ENCODE assay signal across 8 cellular contexts in genomic region chr19:1873524-1874473, GRCh38. TPM values are rescaled to one million over a fixed set of nuclear protein-coding genes. Genes with fewer than 3 reads are reported as not detected.
A peak's percentile ranks its signal among the peaks of the same experiment; 100 is the strongest.
DNase-seq lines count a peak whose midpoint lies in the region; ATAC-seq, FAIRE-seq and TF ChIP-seq lines count a peak whose summit lies in the region.

No MANE protein-coding gene starts in this region.

- CTCF ChIA-PET in activated CD4-positive, alpha-beta T cell treated with anti-CD3 and anti-CD28 coated beads for 36 hours (lab: Charles Lee), result interaction anchor here (0.8 kb wide), 1 partner anchor 687 kb away, joined by 4 read pairs; no protein-coding TSS in a partner anchor

- H3K27ac ChIP-seq in kidney (ENCODE audit: low read depth in 2 of 2, low read length in 2 of 2), result peak overlapping the region; percentile 4 to 57
- H3K27ac ChIP-seq in thymus (ENCODE audit: low read depth), result peak overlapping the region; percentile 42
- H3K27ac ChIP-seq in WERI-Rb-1, result no peak overlapping the region

- peaks cover 13 to 28% of the 10 kb centered on the region in 2 donors for H3K4me1 ChIP-seq in kidney (ENCODE audit: control insufficient read depth in 1 of 2, insufficient read depth in 1 of 2, low read depth in 1 of 2, low read length in 2 of 2)
- H3K4me1 ChIP-seq in thymus (ENCODE audit: control insufficient read depth, insufficient read depth, low read length), result peaks cover 18% of the 10 kb centered on the region

- H3K9me3 ChIP-seq in kidney (ENCODE audit: control insufficient read depth in 1 of 2, low read length in 2 of 2) (no peaks in the 10 kb centered on the region), thymus (ENCODE audit: control insufficient read depth) (no peaks in the 10 kb centered on the region), WERI-Rb-1 (ENCODE audit: severe bottlenecking) (no peaks in the 10 kb centered on the region)

- intact Hi-C loops in activated CD4-positive, alpha-beta T cell treated with anti-CD3 and anti-CD28 coated beads for 36 hours (cut with DNase I, micrococcal nuclease), result no loop called here
- intact Hi-C loops in kidney (cut with DNase I), result no loop called here

- DNase-seq in activated CD4-positive, alpha-beta T cell treated with anti-CD3 and anti-CD28 coated beads for 36 hours, result no peak
- DNase-seq in activated CD4-positive, alpha-beta T cell treated with anti-CD3 and anti-CD28 coated beads, Interleukin-2, amount 50 U/mL, for 1 hour, result no peak
- DNase-seq in activated naive CD8-positive, alpha-beta T cell treated with anti-CD3 and anti-CD28 coated beads, Interleukin-2, amount 50 U/mL, for 24 hours, result no peak
- DNase-seq in kidney (no peak), HPDE6-E6E7 (ENCODE audit: extremely low spot score) (no peak), WERI-Rb-1 (no peak)

- H3K9ac ChIP-seq in kidney (ENCODE audit: low read length in 2 of 2), result peak overlapping the region in 1 of 2 donors; percentile 61

- POLR2A ChIA-PET in activated CD4-positive, alpha-beta T cell treated with anti-CD3 and anti-CD28 coated beads for 36 hours (lab: Charles Lee), result no interaction called here

- peak overlapping the region; percentile 97 for H3K27ac Mint-ChIP-seq in activated CD4-positive, alpha-beta T cell treated with anti-CD3 and anti-CD28 coated beads for 36 hours
- peak overlapping the region; percentile 95 for H3K27ac Mint-ChIP-seq in activated naive CD8-positive, alpha-beta T cell treated with anti-CD3 and anti-CD28 coated beads, Interleukin-2, amount 50 U/mL, for 24 hours

- no peak for FAIRE-seq in kidney (lab: Jason Lieb, UNC)

- H3K27me3 Mint-ChIP-seq in activated CD4-positive, alpha-beta T cell treated with anti-CD3 and anti-CD28 coated beads for 36 hours, result no peaks in the 10 kb centered on the region
- H3K27me3 Mint-ChIP-seq in activated naive CD8-positive, alpha-beta T cell treated with anti-CD3 and anti-CD28 coated beads, Interleukin-2, amount 50 U/mL, for 24 hours, result no peaks in the 10 kb centered on the region

- no peaks in the 10 kb centered on the region for H3K9me3 Mint-ChIP-seq in activated CD4-positive, alpha-beta T cell treated with anti-CD3 and anti-CD28 coated beads for 36 hours (ENCODE audit: low read depth)
- H3K9me3 Mint-ChIP-seq in activated naive CD8-positive, alpha-beta T cell treated with anti-CD3 and anti-CD28 coated beads, Interleukin-2, amount 50 U/mL, for 24 hours, result no peaks in the 10 kb centered on the region

- TF ChIP-seq CTCF in kidney (IDR thresholded peaks at IDR 0.05; ENCODE audit: borderline replicate concordance, extremely low read depth, insufficient read depth) (no peak), WERI-Rb-1 (IDR thresholded peaks at IDR 0.05; ENCODE audit: low read depth, low read length) (no peak)

- ATAC-seq in activated CD4-positive, alpha-beta T cell treated with anti-CD3 and anti-CD28 coated beads for 36 hours, result no peak
- ATAC-seq in activated naive CD8-positive, alpha-beta T cell treated with anti-CD3 and anti-CD28 coated beads, Interleukin-2, amount 50 U/mL, for 24 hours, result no peak
- ATAC-seq in GM19035 (IDR thresholded peaks at IDR 0.05; ENCODE audit: unreplicated experiment), result no peak

- WGBS in thymus, result 91% methylated on average over 29 of the region's 29 CpGs

- peaks cover 30% of the 10 kb centered on the region for H3K36me3 Mint-ChIP-seq in activated CD4-positive, alpha-beta T cell treated with anti-CD3 and anti-CD28 coated beads for 36 hours (ENCODE audit: low read depth)
- peaks cover 16% of the 10 kb centered on the region for H3K36me3 Mint-ChIP-seq in activated naive CD8-positive, alpha-beta T cell treated with anti-CD3 and anti-CD28 coated beads, Interleukin-2, amount 50 U/mL, for 24 hours (ENCODE audit: low read depth)

- no peaks in the 10 kb centered on the region for H3K36me3 ChIP-seq in kidney (ENCODE audit: control insufficient read depth in 1 of 2, insufficient read depth in 2 of 2, low read length in 2 of 2)
- H3K36me3 ChIP-seq in thymus (ENCODE audit: control insufficient read depth, insufficient read depth), result peaks cover 29% of the 10 kb centered on the region
- H3K36me3 ChIP-seq in WERI-Rb-1, result peaks cover 11% of the 10 kb centered on the region

- H3K27me3 ChIP-seq in thymus (ENCODE audit: control insufficient read depth, insufficient read depth) (no peaks in the 10 kb centered on the region), WERI-Rb-1 (ENCODE audit: insufficient read depth, low read depth, severe bottlenecking) (no peaks in the 10 kb centered on the region)

- peak overlapping the region; percentile 92 for H3K4me3 Mint-ChIP-seq in activated CD4-positive, alpha-beta T cell treated with anti-CD3 and anti-CD28 coated beads for 36 hours
- peak overlapping the region; percentile 98 for H3K4me3 Mint-ChIP-seq in activated naive CD8-positive, alpha-beta T cell treated with anti-CD3 and anti-CD28 coated beads, Interleukin-2, amount 50 U/mL, for 24 hours

- H3K4me3 ChIP-seq in kidney (ENCODE audit: low read length in 2 of 2) (peak overlapping the region in 1 of 2 donors; percentile 81), thymus (ENCODE audit: low read length) (peak overlapping the region; percentile 94), WERI-Rb-1 (ENCODE audit: low read depth, low read length) (no peak overlapping the region)

- H3K4me1 Mint-ChIP-seq in activated CD4-positive, alpha-beta T cell treated with anti-CD3 and anti-CD28 coated beads for 36 hours, result peaks cover 26% of the 10 kb centered on the region
- H3K4me1 Mint-ChIP-seq in activated naive CD8-positive, alpha-beta T cell treated with anti-CD3 and anti-CD28 coated beads, Interleukin-2, amount 50 U/mL, for 24 hours, result peaks cover 23% of the 10 kb centered on the region

RNA-seq across cellular contexts. Expression of gene KLF16, which starts 10.4 kb away (rescaled TPM):
- 10 to 100 TPM; 22.5 to 28.8 TPM for total RNA-seq in activated CD4-positive, alpha-beta T cell treated with anti-CD3 and anti-CD28 coated beads for 36 hours
- total RNA-seq in kidney, result 22.2 TPM
- polyA plus RNA-seq in kidney (ENCODE audit: insufficient read depth, low read depth, low replicate concordance) (10.4 TPM), thymus (8.4 TPM)

RNA-seq across cellular contexts. Expression of gene ABHD17A, which starts 11.5 kb away (rescaled TPM):
- total RNA-seq in activated CD4-positive, alpha-beta T cell treated with anti-CD3 and anti-CD28 coated beads for 36 hours, result 10 to 100 TPM; 84.5 to 88.5 TPM
- 63.8 TPM for total RNA-seq in kidney
- polyA plus RNA-seq in kidney (ENCODE audit: insufficient read depth, low read depth, low replicate concordance) (65.1 TPM), thymus (90.4 TPM)

RNA-seq across cellular contexts. Expression of gene REXO1, which starts 25.5 kb away (rescaled TPM):
- total RNA-seq in activated CD4-positive, alpha-beta T cell treated with anti-CD3 and anti-CD28 coated beads for 36 hours, result 10 to 100 TPM; 39.3 to 49.8 TPM
- total RNA-seq in kidney, result 36.8 TPM
- polyA plus RNA-seq in kidney (ENCODE audit: insufficient read depth, low read depth, low replicate concordance), result 12.1 TPM
- 28.7 TPM for polyA plus RNA-seq in thymus

RNA-seq across cellular contexts. Expression of gene ADAT3, which starts 31.4 kb away (rescaled TPM):
- total RNA-seq in activated CD4-positive, alpha-beta T cell treated with anti-CD3 and anti-CD28 coated beads for 36 hours, result 1 to 10 TPM; 5.6 to 6.1 TPM
- total RNA-seq in kidney, result 10.3 TPM
- 6.1 TPM for polyA plus RNA-seq in kidney (ENCODE audit: insufficient read depth, low read depth, low replicate concordance)
- 4.5 TPM for polyA plus RNA-seq in thymus

RNA-seq across cellular contexts. Expression of gene SCAMP4, which starts 31.4 kb away (rescaled TPM):
- total RNA-seq in activated CD4-positive, alpha-beta T cell treated with anti-CD3 and anti-CD28 coated beads for 36 hours, result 10 to 100 TPM; 20.5 to 25.6 TPM
- 90.1 TPM for total RNA-seq in kidney
- 49.5 TPM for polyA plus RNA-seq in kidney (ENCODE audit: insufficient read depth, low read depth, low replicate concordance)
- 21.9 TPM for polyA plus RNA-seq in thymus
